12 cellular contexts compared by ENCODE assay signal in genomic region chr10:132277311-132277741, GRCh38. TPM values are rescaled to one million over a fixed set of nuclear protein-coding genes. Genes with fewer than 3 reads are reported as not detected.
DNase-seq lines count a peak whose midpoint lies in the region; ATAC-seq and TF ChIP-seq lines count a peak whose summit lies in the region.
"Had no signal": no experiment of that assay in that cellular context is flagged by ENCODE, and none has a peak within 500 bp of the region (broad histone marks: within the 10 kb centered on the region; RNA-seq: fewer than 3 reads in every experiment).

No MANE protein-coding gene starts in this region.

- no peak overlapping the region for H2BK120ac ChIP-seq in neuronal stem cell (ENCODE audit: low read depth, low read length)

- DNase-seq in endodermal cell, result no peak
- no peak for DNase-seq in neuronal stem cell (ENCODE audit: low spot score)
- DNase-seq in tibial nerve (ENCODE audit: low spot score in 2 of 2), result no peak
- DNase-seq in A673 (ENCODE audit: low spot score), result no peak
- no peak for DNase-seq in natural killer cell treated with Interleukin-12 subunit alpha and Interleukin-12 subunit beta and Interleukin-15 and Interleukin-18, amount 100 ng/mL, for 72 hours (ENCODE audit: low spot score)
- DNase-seq: CD4-positive, CD25-positive, alpha-beta regulatory T cell; DMS53; GF-D8; H7 had no signal

- H3K23ac ChIP-seq in neuronal stem cell (ENCODE audit: low read depth, low read length, poor library complexity), result no peak overlapping the region

- no peak for ATAC-seq in natural killer cell treated with Interleukin-12 subunit alpha and Interleukin-12 subunit beta and Interleukin-15 and Interleukin-18, amount 100 ng/mL, for 72 hours
- ATAC-seq: A549 had no signal

- H3K9ac ChIP-seq in BLaER1 (no peak overlapping the region), endodermal cell (ENCODE audit: extremely low read depth, low read length, poor library complexity, severe bottlenecking) (no peak overlapping the region), neuronal stem cell (ENCODE audit: low read depth, low read length, poor library complexity) (no peak overlapping the region)
- H3K9ac ChIP-seq in BLaER1 treated with 17β-estradiol and CSF1 and Interleukin-3, amounts not matched to agents 10 nM and 100 nM, result no peak overlapping the region

- H3K36me3 Mint-ChIP-seq in endodermal cell (ENCODE audit: low read depth), result no peaks in the 10 kb centered on the region
- H3K36me3 Mint-ChIP-seq in natural killer cell treated with Interleukin-12 subunit alpha and Interleukin-12 subunit beta and Interleukin-15 and Interleukin-18, amount 100 ng/mL, for 72 hours, result no peaks in the 10 kb centered on the region

- H3K27me3 Mint-ChIP-seq in endodermal cell (ENCODE audit: insufficient read depth), result no peaks in the 10 kb centered on the region
- H3K27me3 Mint-ChIP-seq in natural killer cell treated with Interleukin-12 subunit alpha and Interleukin-12 subunit beta and Interleukin-15 and Interleukin-18, amount 100 ng/mL, for 72 hours, result no peaks in the 10 kb centered on the region
- H3K27me3 Mint-ChIP-seq: CD4-positive, CD25-positive, alpha-beta regulatory T cell had no signal

- no peaks in the 10 kb centered on the region for H3K4me1 Mint-ChIP-seq in endodermal cell
- peaks cover 17 to 26% of the 10 kb centered on the region in 2 donors for H3K4me1 Mint-ChIP-seq in natural killer cell treated with Interleukin-12 subunit alpha and Interleukin-12 subunit beta and Interleukin-15 and Interleukin-18, amount 100 ng/mL, for 72 hours (ENCODE audit: low read depth in 2 of 2)

- peak overlapping the region; percentile 19 for H2AK5ac ChIP-seq in neuronal stem cell (ENCODE audit: low read depth, low read length)

- TF ChIP-seq CTCF in endodermal cell (conservative IDR thresholded peaks at IDR 0.05), result peak; percentile 17
- TF ChIP-seq CTCF in tibial nerve (IDR thresholded peaks at IDR 0.05), result no peak
- TF ChIP-seq CTCF in A673 (conservative IDR thresholded peaks at IDR 0.05; ENCODE audit: low read depth, low read length), result no peak

- H2BK12ac ChIP-seq in neuronal stem cell (ENCODE audit: low read length), result no peak overlapping the region

- H3K9me3 Mint-ChIP-seq in endodermal cell, result no peaks in the 10 kb centered on the region
- H3K9me3 Mint-ChIP-seq in natural killer cell treated with Interleukin-12 subunit alpha and Interleukin-12 subunit beta and Interleukin-15 and Interleukin-18, amount 100 ng/mL, for 72 hours, result no peaks in the 10 kb centered on the region
- H3K9me3 Mint-ChIP-seq: CD4-positive, CD25-positive, alpha-beta regulatory T cell had no signal

- CTCF ChIA-PET in A673 (lab: Charles Lee), result no interaction called here

- peak overlapping the region; percentile 48 for H3K18ac ChIP-seq in neuronal stem cell (ENCODE audit: low read length)

- H4K91ac ChIP-seq in neuronal stem cell (ENCODE audit: low read depth, low read length, poor library complexity), result peak overlapping the region; percentile 9

- BruUV-seq in A673 (replicated peaks; lab: Mats Ljungman, UMichigan), result no TSS peak

- 82 to 83% methylated on average over 8 to 9 of the region's 9 CpGs for WGBS in endodermal cell (ENCODE audit: insufficient coverage in 1 of 2, insufficient read length in 1 of 2), 2 experiments
- no CpG with 5 or more reads among the region's 9 CpGs for WGBS in neuronal stem cell (ENCODE audit: extremely low coverage in 2 of 2, insufficient read length in 2 of 2, insufficient replicate concordance in 1 of 2), 2 donors
- WGBS in tibial nerve, 2 donors, result 75 to 86% methylated on average over 2 to 5 of the region's 9 CpGs

- H3K4me1 ChIP-seq in BLaER1 (peaks cover 81% of the 10 kb centered on the region), endodermal cell (ENCODE audit: control insufficient read depth, insufficient read depth, low read length) (no peaks in the 10 kb centered on the region), neuronal stem cell (ENCODE audit: control insufficient read depth in 2 of 2, insufficient read depth in 1 of 2, low read depth in 1 of 2, low read length in 2 of 2) (peaks cover 9% of the 10 kb centered on the region in 2 donors), tibial nerve (peaks cover 0 to 6% (median 0%) of the 10 kb centered on the region in 4 donors), A673 (ENCODE audit: insufficient read depth, low read length, poor library complexity, severe bottlenecking) (no peaks in the 10 kb centered on the region)
- peaks cover 0 to 79% (median 68%) of the 10 kb centered on the region in 10 experiments; a peak in 16 of 20 replicates for H3K4me1 ChIP-seq in BLaER1 treated with 17β-estradiol and CSF1 and Interleukin-3, amounts not matched to agents 10 nM and 100 nM
- H3K4me1 ChIP-seq: A549 had no signal

- no peaks in the 10 kb centered on the region for H3K36me3 ChIP-seq in BLaER1
- no peaks in the 10 kb centered on the region for H3K36me3 ChIP-seq in BLaER1 treated with 17β-estradiol and CSF1 and Interleukin-3, amounts not matched to agents 10 nM and 100 nM
- H3K36me3 ChIP-seq in endodermal cell (ENCODE audit: control insufficient read depth, insufficient read depth, low read length), result no peaks in the 10 kb centered on the region
- no peaks in the 10 kb centered on the region for H3K36me3 ChIP-seq in neuronal stem cell (replicated peaks in 1 of 2; ENCODE audit: control insufficient read depth in 2 of 2, insufficient read depth in 2 of 2, low read length in 2 of 2)
- H3K36me3 ChIP-seq in tibial nerve, result no peaks in the 10 kb centered on the region
- no peaks in the 10 kb centered on the region for H3K36me3 ChIP-seq in A673 (ENCODE audit: insufficient read depth, low read length, poor library complexity, severe bottlenecking)

- H3K27ac ChIP-seq in BLaER1 (no peak overlapping the region), endodermal cell (ENCODE audit: low read depth, low read length) (no peak overlapping the region), neuronal stem cell (replicated peaks; ENCODE audit: low read length) (no peak overlapping the region), tibial nerve (no peak overlapping the region), A673 (ENCODE audit: low read depth, low read length, poor library complexity, severe bottlenecking) (no peak overlapping the region)
- H3K27ac ChIP-seq in BLaER1 treated with 17β-estradiol and CSF1 and Interleukin-3, amounts not matched to agents 10 nM and 100 nM, result no peak overlapping the region
- H3K27ac ChIP-seq: A549 had no signal

- no peak overlapping the region for H3K4ac ChIP-seq in neuronal stem cell (ENCODE audit: low read length)

- H3K4me2 ChIP-seq in BLaER1, result peak overlapping the region; percentile 79
- peak overlapping the region in 9 of 11 experiments; percentile 4 to 83 (median 64); a peak in 17 of 22 replicates for H3K4me2 ChIP-seq in BLaER1 treated with 17β-estradiol and CSF1 and Interleukin-3, amounts not matched to agents 10 nM and 100 nM
- H3K4me2 ChIP-seq in neuronal stem cell (ENCODE audit: insufficient read depth, low read length, poor library complexity, severe bottlenecking), result no peak overlapping the region
- H3K4me2 ChIP-seq: A549 had no signal

- H2BK5ac ChIP-seq in neuronal stem cell (ENCODE audit: low read length), result no peak overlapping the region

- H2AFZ ChIP-seq in neuronal stem cell (ENCODE audit: low read length), result no peak overlapping the region

- POLR2A ChIA-PET in A673 (lab: Charles Lee; ENCODE audit: low non-redundant PET), result no interaction called here

- no peak overlapping the region for H3K27ac Mint-ChIP-seq in endodermal cell
- no peak overlapping the region for H3K27ac Mint-ChIP-seq in natural killer cell treated with Interleukin-12 subunit alpha and Interleukin-12 subunit beta and Interleukin-15 and Interleukin-18, amount 100 ng/mL, for 72 hours
- H3K27ac Mint-ChIP-seq: CD4-positive, CD25-positive, alpha-beta regulatory T cell had no signal

- H3K9me3 ChIP-seq in BLaER1 (no peaks in the 10 kb centered on the region), endodermal cell (ENCODE audit: control insufficient read depth, low read length) (no peaks in the 10 kb centered on the region), neuronal stem cell (replicated peaks in 1 of 2; ENCODE audit: control insufficient read depth in 2 of 2, insufficient read depth in 1 of 2, low read depth in 1 of 2, low read length in 2 of 2) (no peaks in the 10 kb centered on the region), tibial nerve (no peaks in the 10 kb centered on the region), A673 (ENCODE audit: low read depth, low read length, poor library complexity, severe bottlenecking) (no peaks in the 10 kb centered on the region)
- no peaks in the 10 kb centered on the region for H3K9me3 ChIP-seq in BLaER1 treated with 17β-estradiol and CSF1 and Interleukin-3, amounts not matched to agents 10 nM and 100 nM (replicated peaks in 1 of 11)
- H3K9me3 ChIP-seq: A549 had no signal

- H3K14ac ChIP-seq in neuronal stem cell (ENCODE audit: low read length), result peak overlapping the region; percentile 72

- TF ChIP-seq EP300 in tibial nerve (IDR thresholded peaks at IDR 0.05), result no peak

- intact Hi-C loops in A673 (cut with micrococcal nuclease; ENCODE audit: unreplicated experiment), result no loop called here

- H3K79me1 ChIP-seq in neuronal stem cell (ENCODE audit: low read depth, low read length), result peaks cover 4% of the 10 kb centered on the region

- H4K20me1 ChIP-seq in BLaER1, result peaks cover 60% of the 10 kb centered on the region
- H4K20me1 ChIP-seq in BLaER1 treated with 17β-estradiol and CSF1 and Interleukin-3, amounts not matched to agents 10 nM and 100 nM, result peaks cover 0 to 77% (median 31%) of the 10 kb centered on the region in 11 experiments; a peak in 14 of 22 replicates

- H3K27me3 ChIP-seq in BLaER1, result no peaks in the 10 kb centered on the region
- H3K27me3 ChIP-seq in BLaER1 treated with 17β-estradiol and CSF1 and Interleukin-3, amounts not matched to agents 10 nM and 100 nM, result peaks cover 0 to 19% (median 0%) of the 10 kb centered on the region in 11 experiments; a peak in 9 of 22 replicates
- H3K27me3 ChIP-seq in endodermal cell (ENCODE audit: control insufficient read depth, insufficient read depth, low read length, poor library complexity, severe bottlenecking), result no peaks in the 10 kb centered on the region
- no peaks in the 10 kb centered on the region for H3K27me3 ChIP-seq in neuronal stem cell (ENCODE audit: control insufficient read depth in 3 of 3, insufficient read depth in 3 of 3, low read depth in 1 of 3, low read length in 3 of 3)
- no peaks in the 10 kb centered on the region for H3K27me3 ChIP-seq in tibial nerve
- H3K27me3 ChIP-seq in A673 (replicated peaks; ENCODE audit: insufficient read depth, low read depth, low read length, poor library complexity), result no peaks in the 10 kb centered on the region

- H3K4me3 Mint-ChIP-seq in endodermal cell, result no peak overlapping the region
- no peak overlapping the region for H3K4me3 Mint-ChIP-seq in natural killer cell treated with Interleukin-12 subunit alpha and Interleukin-12 subunit beta and Interleukin-15 and Interleukin-18, amount 100 ng/mL, for 72 hours

- no peak overlapping the region for H4K8ac ChIP-seq in neuronal stem cell (ENCODE audit: low read depth, low read length)

- H3K4me3 ChIP-seq in BLaER1 (no peak overlapping the region), endodermal cell (ENCODE audit: low read length) (no peak overlapping the region), neuronal stem cell (ENCODE audit: low read length in 2 of 2) (no peak overlapping the region), tibial nerve (no peak overlapping the region), A673 (ENCODE audit: low read depth, low read length, poor library complexity, severe bottlenecking) (no peak overlapping the region)
- no peak overlapping the region for H3K4me3 ChIP-seq in BLaER1 treated with 17β-estradiol and CSF1 and Interleukin-3, amounts not matched to agents 10 nM and 100 nM
- H3K4me3 ChIP-seq: A549 had no signal

- no peak overlapping the region for H2BK15ac ChIP-seq in neuronal stem cell (ENCODE audit: low read length)

- no peak for TF ChIP-seq POLR2A in tibial nerve (IDR thresholded peaks at IDR 0.05)

RNA-seq across cellular contexts. Expression of gene STK32C, which starts 30.4 kb away (rescaled TPM):
- total RNA-seq in endodermal cell (1 to 10 TPM; 8.4 to 9.9 TPM), tibial nerve (10 to 100 TPM in 3 of 4 donors, 1 to 10 TPM in 1; 9.4 to 18.1 (median 16.2) TPM), A673 (2021) (16.5 and 20.0 TPM in 2 replicates)
- 20.9 TPM for polyA plus RNA-seq in endodermal cell (2013, experiment 1 of 2)
- polyA plus RNA-seq in endodermal cell (2013, experiment 2 of 2), result 18.8 TPM
- polyA plus RNA-seq in neuronal stem cell (2013, experiment 1 of 2), result 20.6 TPM
- 21.2 TPM for polyA plus RNA-seq in neuronal stem cell (2013, experiment 2 of 2)
- 10 to 100 TPM; 29.2 to 34.6 TPM for total RNA-seq in natural killer cell treated with Interleukin-12 subunit alpha and Interleukin-12 subunit beta and Interleukin-15 and Interleukin-18, amount 100 ng/mL, for 72 hours

RNA-seq across cellular contexts. Expression of gene LRRC27, which starts 54.7 kb away (rescaled TPM):
- 10 to 100 TPM; 10.3 to 14.6 TPM for total RNA-seq in endodermal cell
- 12.8 TPM for polyA plus RNA-seq in endodermal cell (2013, experiment 1 of 2)
- polyA plus RNA-seq in endodermal cell (2013, experiment 2 of 2), result 12.3 TPM
- 12.6 TPM for polyA plus RNA-seq in neuronal stem cell (2013, experiment 1 of 2)
- 11.2 TPM for polyA plus RNA-seq in neuronal stem cell (2013, experiment 2 of 2)
- total RNA-seq in tibial nerve, result 10 to 100 TPM; 10.1 to 21.6 (median 17.9) TPM
- total RNA-seq in A673 (2021), result 11.5 and 12.2 TPM in 2 replicates
- 1 to 10 TPM; 6.5 to 8.5 TPM for total RNA-seq in natural killer cell treated with Interleukin-12 subunit alpha and Interleukin-12 subunit beta and Interleukin-15 and Interleukin-18, amount 100 ng/mL, for 72 hours
